Comparison of ENCODE assay signal across 23 cellular contexts in genomic region chr11:103272876-103273275, GRCh38.
DNase-seq lines count a peak whose midpoint lies in the region; ATAC-seq, FAIRE-seq and TF ChIP-seq lines count a peak whose summit lies in the region.
"Had no signal": no experiment of that assay in that cellular context is flagged by ENCODE, and none has a peak within 500 bp of the region (broad histone marks: within the 10 kb centered on the region; RNA-seq: fewer than 3 reads in every experiment).

No MANE protein-coding gene starts in this region.

- no peak for ATAC-seq in HepG2
- no peak for ATAC-seq in right lobe of liver
- ATAC-seq in K562 = no peak
- ATAC-seq in activated naive CD4-positive, alpha-beta T cell treated with anti-CD3 and anti-CD28 coated beads, Interleukin-2, amount 50 U/mL, for 72 hours = no peak
- ATAC-seq: CD8-positive, alpha-beta T cell; GM12878 had no signal

- TF ChIP-seq RAD21 in HepG2 (CRISPR knock-in tag; IDR thresholded peaks at IDR 0.05) (no peak), K562 (CRISPR knock-in tag; conservative IDR thresholded peaks at IDR 0.05 in 1 of 2, IDR thresholded peaks at IDR 0.05 in 1 of 2) (no peak)

- TF ChIP-seq POLR2A in HepG2 (IDR thresholded peaks at IDR 0.05; ENCODE audit: insufficient read depth in 1 of 2, low read depth in 2 of 2, low read length in 2 of 2) (no peak), right lobe of liver (IDR thresholded peaks at IDR 0.05) (no peak), K562 (conservative IDR thresholded peaks at IDR 0.05) (no peak), esophagus muscularis mucosa (IDR thresholded peaks at IDR 0.05; ENCODE audit: low read depth) (no peak)

- no peak overlapping the region for H3K27ac Mint-ChIP-seq in activated naive CD4-positive, alpha-beta T cell treated with anti-CD3 and anti-CD28 coated beads, Interleukin-2, amount 50 U/mL, for 72 hours
- H3K27ac Mint-ChIP-seq: CD4-positive, CD25-positive, alpha-beta regulatory T cell; CD8-positive, alpha-beta T cell had no signal

- in situ Hi-C loops in HepG2 (cut with HindIII; ENCODE audit: extremely low pct_ligation_motif_present, low pct_unique_long_range_greater_than_20kb) = no loop called here
- in situ Hi-C loops in K562 (cut with MboI) = no loop called here

- FAIRE-seq in HepG2 (lab: Jason Lieb, UNC) = no peak
- no peak for FAIRE-seq in K562 (lab: Jason Lieb, UNC)
- peak; percentile 28 for FAIRE-seq in frontal cortex (lab: Jason Lieb, UNC)
- FAIRE-seq: D721Med, GM12878, GM12892, GM18507 had no signal

- CTCF ChIA-PET in HepG2 (lab: Yijun Ruan, JAX; ENCODE audit: low intra/inter-chr PET ratio, low total read pairs) (no interaction called here), K562 (lab: Yijun Ruan, JAX; ENCODE audit: low intra/inter-chr PET ratio) (no interaction called here)

- H2AFZ ChIP-seq in HepG2 (ENCODE audit: low read length) (no peak overlapping the region), K562 (ENCODE audit: low read depth, low read length) (no peak overlapping the region)

- H3K9me3 Mint-ChIP-seq in activated naive CD4-positive, alpha-beta T cell treated with anti-CD3 and anti-CD28 coated beads, Interleukin-2, amount 50 U/mL, for 72 hours = no peaks in the 10 kb centered on the region
- H3K9me3 Mint-ChIP-seq: CD8-positive, alpha-beta T cell had no signal

- H3K4me3 ChIP-seq in HepG2 (replicated peaks in 1 of 3; ENCODE audit: insufficient read depth in 1 of 3, low read depth in 2 of 3, low read length in 3 of 3) = no peak overlapping the region
- no peak overlapping the region for H3K4me3 ChIP-seq in right lobe of liver
- H3K4me3 ChIP-seq in K562 = no peak overlapping the region
- H3K4me3 ChIP-seq in esophagus muscularis mucosa = no peak overlapping the region
- H3K4me3 ChIP-seq: BLaER1, GM12878 had no signal

- 55% methylated on average over 2 of the region's 2 CpGs for WGBS in HepG2 (ENCODE audit: low lambda C conversion rate)
- WGBS in right lobe of liver (ENCODE audit: insufficient coverage, low coverage, low lambda C conversion rate, missing lambda C conversion rate) = 100% methylated on average over 1 of the region's 2 CpGs
- 0% methylated on average over 2 of the region's 2 CpGs for WGBS in K562 (ENCODE audit: insufficient coverage, low coverage, missing lambda C conversion rate)
- 98% methylated on average over 2 of the region's 2 CpGs for WGBS in esophagus muscularis mucosa

- H3K36me3 ChIP-seq in HepG2 (replicated peaks in 1 of 2; ENCODE audit: control insufficient read depth in 1 of 2, insufficient read depth in 2 of 2, low read length in 2 of 2) = no peaks in the 10 kb centered on the region
- H3K36me3 ChIP-seq in right lobe of liver = no peaks in the 10 kb centered on the region
- H3K36me3 ChIP-seq in K562 (ENCODE audit: control insufficient read depth, insufficient read depth, low read length) = no peaks in the 10 kb centered on the region
- H3K36me3 ChIP-seq in esophagus muscularis mucosa = peaks cover 0 to 4% (median 0%) of the 10 kb centered on the region in 4 donors
- H3K36me3 ChIP-seq: BE2C, BLaER1 had no signal

- no peak overlapping the region for H3K27ac ChIP-seq in HepG2 (ENCODE audit: extremely low read length, insufficient read depth, low read length)
- no peak overlapping the region for H3K27ac ChIP-seq in right lobe of liver
- H3K27ac ChIP-seq in K562 (ENCODE audit: extremely low read depth, low read depth, low read length) = no peak overlapping the region
- H3K27ac ChIP-seq in esophagus muscularis mucosa (replicated peaks in 1 of 4) = no peak overlapping the region
- H3K27ac ChIP-seq: 22Rv1, BLaER1 had no signal

- no TSS peak for BruUV-seq in HepG2 (replicated peaks; lab: Mats Ljungman, UMichigan)
- no TSS peak for BruUV-seq in K562 (replicated peaks; lab: Mats Ljungman, UMichigan)

- TF ChIP-seq CTCF in HepG2 (CRISPR knock-in tag; IDR thresholded peaks at IDR 0.05) (no peak), right lobe of liver (IDR thresholded peaks at IDR 0.05) (no peak), K562 (IDR thresholded peaks at IDR 0.05 in 2 of 3, conservative IDR thresholded peaks at IDR 0.05 in 1 of 3; ENCODE audit: insufficient read depth in 2 of 3, low read depth in 1 of 3, low read length in 3 of 3) (no peak), esophagus muscularis mucosa (IDR thresholded peaks at IDR 0.05) (no peak)

- no peak overlapping the region for H3K4me2 ChIP-seq in HepG2 (ENCODE audit: low read depth, low read length)
- H3K4me2 ChIP-seq in K562 (ENCODE audit: insufficient read depth, low read length) = no peak overlapping the region
- H3K4me2 ChIP-seq: BLaER1 had no signal

- H3K27me3 ChIP-seq in HepG2 (ENCODE audit: control insufficient read depth in 1 of 2, insufficient read depth in 2 of 2, low read length in 2 of 2) = no peaks in the 10 kb centered on the region; a peak in 1 of 5 replicates
- H3K27me3 ChIP-seq in right lobe of liver = no peaks in the 10 kb centered on the region
- no peaks in the 10 kb centered on the region for H3K27me3 ChIP-seq in K562 (ENCODE audit: control insufficient read depth in 2 of 2, insufficient read depth in 2 of 2, low read length in 2 of 2)
- no peaks in the 10 kb centered on the region for H3K27me3 ChIP-seq in esophagus muscularis mucosa
- H3K27me3 ChIP-seq: BE2C, BLaER1 had no signal

- H3K4me1 ChIP-seq in HepG2 (ENCODE audit: insufficient read depth, low read length) = no peaks in the 10 kb centered on the region
- H3K4me1 ChIP-seq in right lobe of liver = no peaks in the 10 kb centered on the region
- no peaks in the 10 kb centered on the region for H3K4me1 ChIP-seq in K562 (replicated peaks in 1 of 2; ENCODE audit: control insufficient read depth in 2 of 2, insufficient read depth in 2 of 2, low read length in 2 of 2)
- H3K4me1 ChIP-seq in esophagus muscularis mucosa = no peaks in the 10 kb centered on the region
- H3K4me1 ChIP-seq: BLaER1, Caco-2 had no signal

- POLR2A ChIA-PET in HepG2 (lab: Yijun Ruan, JAX) = no interaction called here
- POLR2A ChIA-PET in K562 (lab: Yijun Ruan, JAX) = no interaction called here

- H3K9me3 ChIP-seq in HepG2 (ENCODE audit: low read length) (no peaks in the 10 kb centered on the region), right lobe of liver (no peaks in the 10 kb centered on the region), K562 (replicated peaks; ENCODE audit: control insufficient read depth, insufficient read depth, low read depth, low read length) (no peaks in the 10 kb centered on the region; the same call in 1 of the 2 replicates), esophagus muscularis mucosa (no peaks in the 10 kb centered on the region)
- H3K9me3 ChIP-seq: BE2C, BLaER1, Caco-2 had no signal

- no peak for TF ChIP-seq EP300 in HepG2 (IDR thresholded peaks at IDR 0.05; ENCODE audit: low read depth in 2 of 2, low read length in 2 of 2)
- no peak for TF ChIP-seq EP300 in HepG2 (CRISPR knock-in tag; IDR thresholded peaks at IDR 0.05; ENCODE audit: borderline replicate concordance)
- TF ChIP-seq EP300 in K562 (IDR thresholded peaks at IDR 0.05; ENCODE audit: low read length) = no peak
- no peak for TF ChIP-seq EP300 in esophagus muscularis mucosa (IDR thresholded peaks at IDR 0.05)

- H3K9ac ChIP-seq in HepG2 (ENCODE audit: insufficient read depth, low read depth, low read length) (no peak overlapping the region), K562 (ENCODE audit: insufficient read depth in 1 of 2, low read depth in 2 of 2, low read length in 2 of 2) (no peak overlapping the region)
- H3K9ac ChIP-seq: BLaER1 had no signal

- intact Hi-C loops in HepG2 (cut with micrococcal nuclease; ENCODE audit: unreplicated experiment) = no loop called here
- intact Hi-C loops in right lobe of liver (cut with DNase I) = no loop called here
- intact Hi-C loops in K562 (cut with micrococcal nuclease) = no loop called here
- intact Hi-C loops in esophagus muscularis mucosa (cut with DNase I) = no loop called here

- H3K36me3 Mint-ChIP-seq in activated naive CD4-positive, alpha-beta T cell treated with anti-CD3 and anti-CD28 coated beads, Interleukin-2, amount 50 U/mL, for 72 hours = no peaks in the 10 kb centered on the region
- H3K36me3 Mint-ChIP-seq: CD14-positive monocyte; CD4-positive, CD25-positive, alpha-beta regulatory T cell; CD8-positive, alpha-beta T cell had no signal

- no peaks in the 10 kb centered on the region for H3K9me1 ChIP-seq in K562 (ENCODE audit: control insufficient read depth, insufficient read depth, low read length)

- DNase-seq in HepG2 (ENCODE audit: low spot score) (no peak), right lobe of liver (no peak), K562 (ENCODE audit: extremely low read depth in 1 of 4, low spot score in 3 of 4) (no peak), frontal cortex (ENCODE audit: low spot score in 2 of 2) (no peak), esophagus muscularis mucosa (ENCODE audit: extremely low spot score) (no peak), NCI-H526 treated with DMSO at 0.1 percent for 48 hours (lab: John Stamatoyannopoulos, UW) (no peak)
- DNase-seq in activated naive CD4-positive, alpha-beta T cell treated with anti-CD3 and anti-CD28 coated beads, Interleukin-2, amount 50 U/mL, for 72 hours (ENCODE audit: low spot score in 2 of 2) = no peak
- DNase-seq: ACHN; BE2C; C1 segment of cervical spinal cord; Caco-2; Calu3; CD4-positive, CD25-positive, alpha-beta regulatory T cell; CD8-positive, alpha-beta T cell; DMS79 treated with DMSO at 0.1 percent for 48 hours; GDM1 had no signal

- H3K79me2 ChIP-seq in HepG2 (ENCODE audit: insufficient read depth, low read length) (no peaks in the 10 kb centered on the region), K562 (ENCODE audit: control insufficient read depth, insufficient read depth, low read length) (no peaks in the 10 kb centered on the region)

- no peaks in the 10 kb centered on the region for H4K20me1 ChIP-seq in HepG2 (ENCODE audit: insufficient read depth, low read length)
- H4K20me1 ChIP-seq in K562 (replicated peaks; ENCODE audit: control insufficient read depth, insufficient read depth, low read length) = no peaks in the 10 kb centered on the region
- H4K20me1 ChIP-seq: BLaER1 had no signal

TF ChIP-seq in HepG2, 621 proteins besides CTCF, POLR2A, EP300 and RAD21:
- TF ChIP-seq SSRP1 (CRISPR knock-in tag; IDR thresholded peaks at IDR 0.05) = no peak
- TF ChIP-seq ZMYM4 (CRISPR knock-in tag; IDR thresholded peaks at IDR 0.05) = no peak
- TF ChIP-seq HNRNPK (IDR thresholded peaks at IDR 0.05; ENCODE audit: low read depth, low read length, poor library complexity, severe bottlenecking) = peak; percentile 84
- TF ChIP-seq PCBP1 (IDR thresholded peaks at IDR 0.05; ENCODE audit: borderline replicate concordance, low read depth, low read length) = 0 out of 2 replicates have a peak, but pooled peaks have one; percentile 51

TF ChIP-seq in K562, 482 proteins besides CTCF, POLR2A, EP300 and RAD21 (continues in another document):
- TF ChIP-seq SMAD2 (IDR thresholded peaks at IDR 0.05; ENCODE audit: low read depth, low read length) (no peak), HNRNPK (IDR thresholded peaks at IDR 0.05; ENCODE audit: low read depth, low read length, poor library complexity, severe bottlenecking) (peak; percentile 72)
- TF ChIP-seq, protein P1, sequence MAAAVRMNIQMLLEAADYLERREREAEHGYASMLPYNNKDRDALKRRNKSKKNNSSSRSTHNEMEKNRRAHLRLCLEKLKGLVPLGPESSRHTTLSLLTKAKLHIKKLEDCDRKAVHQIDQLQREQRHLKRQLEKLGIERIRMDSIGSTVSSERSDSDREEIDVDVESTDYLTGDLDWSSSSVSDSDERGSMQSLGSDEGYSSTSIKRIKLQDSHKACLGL (CRISPR knock-in tag; IDR thresholded peaks at IDR 0.05; ENCODE audit: borderline replicate concordance, poor library complexity, severe bottlenecking) = no peak

Comparison
In these comparisons a context has a peak if more than half of its experiments do, and no peak if none do; other contexts are left out.
1. Of the 241 proteins assayed by ChIP-seq in both HepG2 and K562: peak only in HepG2: none; only in K562: none; in both: HNRNPK and PCBP1; in neither: 239.